1 cellular context compared by ENCODE assay signal in the genomic region with DNA sequence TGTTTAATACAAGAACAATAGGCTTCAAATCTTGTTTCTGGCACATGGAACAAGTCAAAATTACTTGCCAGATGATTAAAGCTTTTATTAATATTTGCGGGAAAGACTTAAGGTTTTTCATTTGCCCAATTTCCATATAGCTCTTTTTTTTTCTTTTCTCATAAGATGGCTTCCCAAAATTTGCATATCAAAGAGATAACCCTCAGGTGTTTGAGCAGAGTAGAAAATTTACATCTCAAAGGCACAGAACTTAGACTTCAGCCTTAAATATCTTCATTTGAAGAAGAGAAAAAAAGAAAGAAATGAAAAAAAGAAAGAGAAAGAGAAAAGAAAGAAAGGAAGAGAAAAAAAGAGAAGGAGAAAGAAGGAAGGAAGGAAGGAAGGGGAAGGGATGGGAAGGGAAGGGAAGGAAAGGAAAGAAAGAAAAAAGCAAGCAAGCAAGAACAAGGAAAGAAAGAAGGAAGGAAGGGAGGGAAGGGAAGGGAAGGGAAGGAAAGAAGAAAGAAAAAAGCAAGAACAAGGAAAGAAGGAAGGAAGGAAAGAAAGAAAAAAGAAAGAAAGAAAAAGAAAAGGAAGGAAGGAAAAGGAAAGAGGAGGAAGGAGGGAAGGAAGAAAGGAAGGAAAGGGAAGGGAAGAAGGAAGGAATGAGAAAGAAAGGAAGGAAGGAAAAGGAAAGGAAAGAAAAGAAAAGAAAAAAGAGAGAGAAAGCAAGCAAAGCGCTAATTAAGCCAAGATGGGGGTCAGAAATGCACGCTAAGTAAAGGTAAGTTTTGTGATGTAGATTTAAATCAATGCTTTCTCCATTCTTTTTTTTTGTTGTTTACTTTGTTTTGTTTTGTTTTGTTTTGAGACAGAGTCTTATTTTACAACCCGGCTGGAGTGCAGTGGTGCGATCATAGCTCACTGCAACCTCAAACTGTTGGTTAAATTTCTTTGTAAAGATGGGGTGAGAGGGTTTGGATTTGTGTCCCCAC.
A peak's percentile ranks its signal among the peaks of the same experiment; 100 is the strongest.
TF ChIP-seq lines count a peak whose summit lies in the region.

No MANE protein-coding gene starts in this region.

TF ChIP-seq in HEK293, 187 proteins besides CTCF, POLR2A, EP300 and RAD21 (continued from another document):
- TF ChIP-seq PRDM1 (tag by site-specific recombination; IDR thresholded peaks at IDR 0.05) (peak; percentile 86), ZNF530 (tag by site-specific recombination; IDR thresholded peaks at IDR 0.05; ENCODE audit: low read depth) (no peak), ZSCAN5A (tag by site-specific recombination; IDR thresholded peaks at IDR 0.05) (no peak)
